40 cellular contexts compared by ENCODE assay signal in the genomic region with DNA sequence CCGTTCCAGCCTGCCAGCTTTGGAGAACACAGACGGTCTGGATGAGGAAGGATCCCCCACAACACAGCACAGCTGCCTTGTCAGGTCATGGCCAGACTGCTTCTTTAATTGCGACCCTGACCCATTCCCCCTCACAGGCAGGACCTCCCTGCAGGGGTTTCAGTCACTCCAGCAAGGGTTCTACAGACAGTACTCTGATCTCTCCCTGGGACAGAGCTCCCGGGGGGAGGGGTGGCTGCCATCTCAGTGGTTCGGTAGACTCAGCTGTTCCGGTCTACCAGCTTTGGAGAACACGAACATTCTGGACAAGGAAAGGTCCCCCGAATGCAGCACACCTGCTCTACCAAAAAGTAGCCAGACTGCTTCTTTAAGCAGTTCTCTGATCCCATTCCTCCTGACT.
A peak's percentile ranks its signal among the peaks of the same experiment; 100 is the strongest.
DNase-seq lines count a peak whose midpoint lies in the region; ATAC-seq, FAIRE-seq and TF ChIP-seq lines count a peak whose summit lies in the region.
"Had no signal": no experiment of that assay in that cellular context is flagged by ENCODE, and none has a peak within 500 bp of the region (broad histone marks: within the 10 kb centered on the region; RNA-seq: fewer than 3 reads in every experiment).

No MANE protein-coding gene starts in this region.

- peak overlapping the region; percentile 69 for H2AFZ ChIP-seq in astrocyte (ENCODE audit: low read depth, low read length)

- H3K27me3 ChIP-seq in astrocyte (ENCODE audit: insufficient read depth, low read length) = no peaks in the 10 kb centered on the region
- H3K27me3 ChIP-seq: cardiac muscle cell, heart left ventricle, ovary, SJSA1, suprapubic skin, uterus had no signal

- H3K4me3 ChIP-seq in astrocyte (ENCODE audit: insufficient read depth, low read depth, low read length) (no peak overlapping the region), kidney (ENCODE audit: low read length in 2 of 2) (peak overlapping the region; percentile 44 to 68)
- H3K4me3 ChIP-seq: cardiac muscle cell, ovary, SJSA1, suprapubic skin, uterus had no signal

- peak; percentile 11 for DNase-seq in DMS79 (lab: John Stamatoyannopoulos, UW)
- DNase-seq in astrocyte (ENCODE audit: low read depth) = no peak
- no peak for DNase-seq in kidney
- DNase-seq in retina = peak; percentile 72
- no peak for DNase-seq in NCI-H2029 (lab: John Stamatoyannopoulos, UW)
- DNase-seq in activated CD4-positive, alpha-beta T cell treated with anti-CD3 and anti-CD28 coated beads, Interleukin-2, amount 50 U/mL, for 4 hours = no peak
- DNase-seq: activated CD4-positive, alpha-beta T cell treated with anti-CD3 and anti-CD28 coated beads for 36 hours; activated CD8-positive, alpha-beta memory T cell treated with anti-CD3 and anti-CD28 coated beads for 24 hours; activated effector memory CD4-positive, alpha-beta T cell treated with Interleukin-2 at 50 U/mL for 16 hours; activated T-cell treated with anti-CD3 and anti-CD28 coated beads for 4 hours; CD4-positive, alpha-beta T cell; cortex of kidney; foreskin fibroblast; KG1; MM.1S; naive thymus-derived CD8-positive, alpha-beta T cell; NCI-H2107; NCI-H345; NCI-H774; ovary; stimulated activated CD4-positive, alpha-beta T cell treated with anti-CD3 and anti-CD28 coated beads, Interleukin-1b, Interleukin-23, amount 100 ng/mL, for 48 hours; stimulated activated naive CD4-positive, alpha-beta T cell treated with Interleukin-2 at 50 U/mL for 16 hours; T-helper 9 cell; uterus had no signal

- no peak overlapping the region for H3K4me3 Mint-ChIP-seq in astrocyte (ENCODE audit: unreplicated experiment)
- H3K4me3 Mint-ChIP-seq: activated CD4-positive, alpha-beta T cell treated with anti-CD3 and anti-CD28 coated beads for 36 hours; activated naive CD8-positive, alpha-beta T cell; CD4-positive, alpha-beta T cell; H9; mesothelial cell of epicardium; naive thymus-derived CD8-positive, alpha-beta T cell had no signal

- ATAC-seq in GM19467 (IDR thresholded peaks at IDR 0.05; ENCODE audit: unreplicated experiment) (no peak), HG03045 (IDR thresholded peaks at IDR 0.05; ENCODE audit: unreplicated experiment) (no peak)
- ATAC-seq: activated CD4-positive, alpha-beta T cell treated with anti-CD3 and anti-CD28 coated beads for 36 hours; esophagus mucosa; naive thymus-derived CD8-positive, alpha-beta T cell had no signal

- FAIRE-seq in astrocyte (lab: Jason Lieb, UNC) (no peak), kidney (lab: Jason Lieb, UNC) (no peak)
- FAIRE-seq: A204.1, D721Med, GM19239, keratinocyte had no signal

- no peaks in the 10 kb centered on the region for H4K20me1 ChIP-seq in astrocyte (ENCODE audit: insufficient read depth, low read length)

- H3K9ac ChIP-seq in astrocyte (ENCODE audit: low read length) (peak overlapping the region; percentile 33), kidney (ENCODE audit: low read length in 2 of 2) (no peak overlapping the region)

- H3K4me1 ChIP-seq in astrocyte (ENCODE audit: insufficient read depth, low read length) = no peaks in the 10 kb centered on the region
- peaks cover 0 to 5% of the 10 kb centered on the region in 2 donors for H3K4me1 ChIP-seq in kidney (ENCODE audit: control insufficient read depth in 1 of 2, insufficient read depth in 1 of 2, low read depth in 1 of 2, low read length in 2 of 2)
- H3K4me1 ChIP-seq: SJSA1, suprapubic skin, uterus had no signal

- H3K4me1 Mint-ChIP-seq in astrocyte (ENCODE audit: low read depth, unreplicated experiment) = no peaks in the 10 kb centered on the region
- H3K4me1 Mint-ChIP-seq: activated CD4-positive, alpha-beta T cell treated with anti-CD3 and anti-CD28 coated beads for 36 hours; mesothelial cell of epicardium; naive thymus-derived CD8-positive, alpha-beta T cell had no signal

- H3K36me3 ChIP-seq in astrocyte (ENCODE audit: insufficient read depth, low read length) (no peaks in the 10 kb centered on the region), kidney (ENCODE audit: control insufficient read depth in 1 of 2, insufficient read depth in 2 of 2, low read length in 2 of 2) (no peaks in the 10 kb centered on the region)
- H3K36me3 ChIP-seq: cardiac muscle cell, heart left ventricle, ovary, SJSA1, suprapubic skin, uterus had no signal

- H3K27ac ChIP-seq in astrocyte (ENCODE audit: low read depth, low read length) = no peak overlapping the region
- H3K27ac ChIP-seq in kidney (ENCODE audit: low read depth in 2 of 2, low read length in 2 of 2) = peak overlapping the region; percentile 14 to 56
- H3K27ac ChIP-seq: cardiac muscle cell, HL-60, ovary, SJSA1, suprapubic skin, uterus, VCaP had no signal

- no peak for TF ChIP-seq CTCF in astrocyte (IDR thresholded peaks at IDR 0.05; ENCODE audit: insufficient read depth, low read depth, low read length)
- TF ChIP-seq CTCF in kidney (IDR thresholded peaks at IDR 0.05; ENCODE audit: borderline replicate concordance, extremely low read depth, insufficient read depth) = no peak

- no peaks in the 10 kb centered on the region for H3K79me2 ChIP-seq in astrocyte (ENCODE audit: insufficient read depth, low read length)

- peak overlapping the region; percentile 62 for H3K4me2 ChIP-seq in astrocyte (ENCODE audit: low read length)

- H3K36me3 Mint-ChIP-seq in astrocyte (ENCODE audit: low read depth, unreplicated experiment) = no peaks in the 10 kb centered on the region

- no peak overlapping the region for H3K27ac Mint-ChIP-seq in astrocyte (ENCODE audit: unreplicated experiment)
- H3K27ac Mint-ChIP-seq: activated CD4-positive, alpha-beta T cell treated with anti-CD3 and anti-CD28 coated beads for 36 hours; activated naive CD8-positive, alpha-beta T cell; CD4-positive, alpha-beta T cell; H9; mesothelial cell of epicardium; naive thymus-derived CD8-positive, alpha-beta T cell had no signal

- intact Hi-C loops in kidney (cut with DNase I) = no loop called here

- H3K9me3 Mint-ChIP-seq in astrocyte (ENCODE audit: unreplicated experiment) = peaks cover 14% of the 10 kb centered on the region

- no peaks in the 10 kb centered on the region for H3K27me3 Mint-ChIP-seq in astrocyte (ENCODE audit: low read depth, unreplicated experiment)

- H3K9me3 ChIP-seq in astrocyte (ENCODE audit: insufficient read depth, low read depth, low read length) = no peaks in the 10 kb centered on the region
- H3K9me3 ChIP-seq in kidney (ENCODE audit: control insufficient read depth in 1 of 2, low read length in 2 of 2) = peaks cover 0 to 11% of the 10 kb centered on the region in 2 donors
- H3K9me3 ChIP-seq: ovary, SJSA1 had no signal

Comparison
In these comparisons a context has a peak if more than half of its experiments do, and no peak if none do; other contexts are left out.
1. DNase-seq: peak in DMS79 (single experiment) and retina (single experiment); none in astrocyte (single experiment), kidney (single experiment), NCI-H2029 (single experiment) and activated CD4-positive, alpha-beta T cell treated with anti-CD3 and anti-CD28 coated beads, Interleukin-2, amount 50 U/mL, for 4 hours (0 of 2).